8 cellular contexts compared by ENCODE assay signal in the genomic region with DNA sequence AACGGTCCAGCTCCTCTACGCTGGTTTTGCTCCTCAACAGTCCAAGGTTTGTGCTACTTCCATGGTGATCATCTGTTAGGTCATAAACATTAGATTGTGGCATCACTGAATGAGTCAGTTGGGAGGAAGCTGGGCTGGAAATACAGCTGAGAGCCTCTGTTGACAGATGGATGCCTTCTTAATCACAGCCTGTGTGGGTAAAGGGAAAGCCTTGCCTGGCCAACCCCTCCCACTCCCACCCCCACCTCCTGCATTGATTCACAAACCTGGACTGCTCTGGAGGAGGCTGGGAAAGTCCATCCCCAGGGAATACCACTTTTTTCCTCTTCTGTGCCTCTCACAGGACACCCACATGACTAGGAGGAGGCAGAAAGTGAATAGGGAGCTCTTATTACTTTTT.
DNase-seq lines count a peak whose midpoint lies in the region; ATAC-seq and TF ChIP-seq lines count a peak whose summit lies in the region.

No MANE protein-coding gene starts in this region.

- peak overlapping the region in 1 of 59 donors; percentile 19 for H3K4me3 ChIP-seq in dorsolateral prefrontal cortex
- no peak overlapping the region for H3K4me3 ChIP-seq in WERI-Rb-1 (ENCODE audit: low read depth, low read length)

- CTCF ChIA-PET in Calu3 (lab: Charles Lee), result interaction anchor here (0.6 to 1.1 kb wide), 3 partner anchors 148 to 219 kb away, joined by 3 to 5 read pairs (median 3); partner anchors contain the start of gene CCN2

- H3K27me3 ChIP-seq in dorsolateral prefrontal cortex (no peaks in the 10 kb centered on the region), WERI-Rb-1 (ENCODE audit: insufficient read depth, low read depth, severe bottlenecking) (peaks cover 51% of the 10 kb centered on the region)

- H3K9me3 ChIP-seq in WERI-Rb-1 (ENCODE audit: severe bottlenecking), result no peaks in the 10 kb centered on the region

- H3K27ac ChIP-seq in dorsolateral prefrontal cortex (peak overlapping the region in 42 of 59 donors; percentile 18 to 87 (median 74)), WERI-Rb-1 (no peak overlapping the region)

- no peak for TF ChIP-seq CTCF in Calu3 (IDR thresholded peaks at IDR 0.05; ENCODE audit: unreplicated experiment)
- no peak for TF ChIP-seq CTCF in dorsolateral prefrontal cortex (IDR thresholded peaks at IDR 0.05 in 54 of 56, conservative IDR thresholded peaks at IDR 0.05 in 2 of 56; ENCODE audit: low read depth in 1 of 56, partially characterized antibody in 56 of 56)
- no peak for TF ChIP-seq CTCF in nephron (IDR thresholded peaks at IDR 0.05; ENCODE audit: unreplicated experiment in 3 of 3)
- no peak for TF ChIP-seq CTCF in WERI-Rb-1 (IDR thresholded peaks at IDR 0.05; ENCODE audit: low read depth, low read length)

- no peaks in the 10 kb centered on the region for H3K36me3 Mint-ChIP-seq in Calu3 (ENCODE audit: insufficient read depth, unreplicated experiment)
- H3K36me3 Mint-ChIP-seq in nephron (ENCODE audit: low read depth), result no peaks in the 10 kb centered on the region

- H3K27ac Mint-ChIP-seq in Calu3 (ENCODE audit: unreplicated experiment) (peak overlapping the region; percentile 93), nephron (peak overlapping the region; percentile 82 to 98 (median 96))

- H3K4me3 Mint-ChIP-seq in Calu3 (ENCODE audit: low read depth, unreplicated experiment) (no peak overlapping the region), nephron (peak overlapping the region in 1 of 3 experiments; percentile 34)

- H3K9me3 Mint-ChIP-seq in Calu3 (ENCODE audit: low read depth, unreplicated experiment) (peaks cover 4% of the 10 kb centered on the region), nephron (peaks cover 3% of the 10 kb centered on the region)

- H3K27me3 Mint-ChIP-seq in Calu3 (ENCODE audit: unreplicated experiment), result no peaks in the 10 kb centered on the region
- H3K27me3 Mint-ChIP-seq in nephron (ENCODE audit: low read depth), result no peaks in the 10 kb centered on the region

- no peak for ATAC-seq in left lobe of liver

- H3K4me1 Mint-ChIP-seq in Calu3 (ENCODE audit: low read depth, unreplicated experiment), result peaks cover 16% of the 10 kb centered on the region
- H3K4me1 Mint-ChIP-seq in nephron, result peaks cover 46% of the 10 kb centered on the region

- intact Hi-C loops in Calu3 (cut with micrococcal nuclease; ENCODE audit: unreplicated experiment), result no loop called here
- intact Hi-C loops in dorsolateral prefrontal cortex (cut with DNase I), result no loop called here

- DNase-seq in Calu3 (peak; percentile 63), NCI-H2171 (lab: John Stamatoyannopoulos, UW) (peak; percentile 3), dorsolateral prefrontal cortex (no peak), left lobe of liver (ENCODE audit: low spot score) (no peak), NCI-H526 treated with DMSO at 0.1 percent for 48 hours (lab: John Stamatoyannopoulos, UW) (no peak), cerebellar cortex (ENCODE audit: low spot score) (no peak), WERI-Rb-1 (no peak)

- H3K36me3 ChIP-seq in WERI-Rb-1, result no peaks in the 10 kb centered on the region

- BruUV-seq in Calu3 (replicated peaks; lab: Mats Ljungman, UMichigan), result no TSS peak

Comparison
In these comparisons a context has a peak if more than half of its experiments do, and no peak if none do; other contexts are left out.
1. DNase-seq: peak in Calu3 (single experiment) and NCI-H2171 (single experiment); none in dorsolateral prefrontal cortex (0 of 10), left lobe of liver (single experiment), NCI-H526 treated with DMSO at 0.1 percent for 48 hours (single experiment), cerebellar cortex (single experiment) and WERI-Rb-1 (single experiment).